1 cellular context compared by ENCODE assay signal in the genomic region with DNA sequence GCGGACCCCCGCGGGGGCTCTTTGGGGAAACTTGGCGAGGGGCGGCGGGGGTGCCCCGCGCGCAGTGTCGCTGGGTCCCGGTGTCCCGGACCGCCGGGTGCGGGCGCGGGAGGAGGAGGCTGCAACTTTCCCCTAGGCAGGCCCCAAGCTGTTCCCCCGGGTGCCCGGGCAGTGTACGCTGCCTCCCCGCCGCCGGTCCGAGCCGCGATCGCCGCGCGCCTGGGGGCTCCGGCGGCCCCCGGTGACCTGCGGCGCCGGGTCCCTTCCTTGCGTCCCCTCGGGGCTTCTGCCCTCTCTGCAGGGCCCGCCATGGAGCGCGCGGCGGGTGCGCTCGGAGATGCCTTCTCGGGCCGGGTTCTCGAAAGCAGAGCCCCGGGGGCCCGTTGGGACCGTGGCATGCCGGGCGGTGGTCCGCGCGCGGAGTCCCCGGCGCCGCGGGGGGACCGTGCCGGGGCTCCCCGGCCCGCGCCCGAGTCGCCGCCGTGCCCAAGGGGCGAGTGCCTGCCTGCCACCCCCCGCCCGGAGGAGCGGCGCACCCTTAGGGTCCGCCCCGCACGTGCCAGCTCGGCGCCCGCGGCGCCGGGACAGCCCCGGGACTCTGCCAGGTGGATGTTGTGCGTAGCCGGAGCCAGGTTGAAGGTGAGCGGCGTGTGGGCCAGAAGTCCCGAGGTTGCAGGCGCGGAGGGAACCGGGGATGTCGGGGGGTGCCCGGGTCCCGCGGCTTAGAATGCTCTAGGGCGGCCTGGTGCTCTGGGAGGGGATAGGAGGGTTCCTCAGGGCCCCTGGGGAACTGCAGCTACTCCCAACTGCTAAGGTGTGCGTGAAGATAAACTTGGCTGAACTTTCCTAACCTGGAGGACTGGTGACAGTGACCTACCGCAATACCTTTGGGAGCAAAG.
A peak's percentile ranks its signal among the peaks of the same experiment; 100 is the strongest.
TF ChIP-seq lines count a peak whose summit lies in the region.

A gene with protein sequence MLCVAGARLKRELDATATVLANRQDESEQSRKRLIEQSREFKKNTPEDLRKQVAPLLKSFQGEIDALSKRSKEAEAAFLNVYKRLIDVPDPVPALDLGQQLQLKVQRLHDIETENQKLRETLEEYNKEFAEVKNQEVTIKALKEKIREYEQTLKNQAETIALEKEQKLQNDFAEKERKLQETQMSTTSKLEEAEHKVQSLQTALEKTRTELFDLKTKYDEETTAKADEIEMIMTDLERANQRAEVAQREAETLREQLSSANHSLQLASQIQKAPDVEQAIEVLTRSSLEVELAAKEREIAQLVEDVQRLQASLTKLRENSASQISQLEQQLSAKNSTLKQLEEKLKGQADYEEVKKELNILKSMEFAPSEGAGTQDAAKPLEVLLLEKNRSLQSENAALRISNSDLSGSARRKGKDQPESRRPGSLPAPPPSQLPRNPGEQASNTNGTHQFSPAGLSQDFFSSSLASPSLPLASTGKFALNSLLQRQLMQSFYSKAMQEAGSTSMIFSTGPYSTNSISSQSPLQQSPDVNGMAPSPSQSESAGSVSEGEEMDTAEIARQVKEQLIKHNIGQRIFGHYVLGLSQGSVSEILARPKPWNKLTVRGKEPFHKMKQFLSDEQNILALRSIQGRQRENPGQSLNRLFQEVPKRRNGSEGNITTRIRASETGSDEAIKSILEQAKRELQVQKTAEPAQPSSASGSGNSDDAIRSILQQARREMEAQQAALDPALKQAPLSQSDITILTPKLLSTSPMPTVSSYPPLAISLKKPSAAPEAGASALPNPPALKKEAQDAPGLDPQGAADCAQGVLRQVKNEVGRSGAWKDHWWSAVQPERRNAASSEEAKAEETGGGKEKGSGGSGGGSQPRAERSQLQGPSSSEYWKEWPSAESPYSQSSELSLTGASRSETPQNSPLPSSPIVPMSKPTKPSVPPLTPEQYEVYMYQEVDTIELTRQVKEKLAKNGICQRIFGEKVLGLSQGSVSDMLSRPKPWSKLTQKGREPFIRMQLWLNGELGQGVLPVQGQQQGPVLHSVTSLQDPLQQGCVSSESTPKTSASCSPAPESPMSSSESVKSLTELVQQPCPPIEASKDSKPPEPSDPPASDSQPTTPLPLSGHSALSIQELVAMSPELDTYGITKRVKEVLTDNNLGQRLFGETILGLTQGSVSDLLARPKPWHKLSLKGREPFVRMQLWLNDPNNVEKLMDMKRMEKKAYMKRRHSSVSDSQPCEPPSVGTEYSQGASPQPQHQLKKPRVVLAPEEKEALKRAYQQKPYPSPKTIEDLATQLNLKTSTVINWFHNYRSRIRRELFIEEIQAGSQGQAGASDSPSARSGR (N-terminal part only) (plus strand): TSS at position 596 of the 899 bp plus-strand sequence. CDS start 14 bp downstream, at position 610.

TF ChIP-seq in K562, 482 proteins besides CTCF, POLR2A, EP300 and RAD21 (continues in another document):
- TF ChIP-seq DNMT1 (IDR thresholded peaks at IDR 0.05): no peak
- no peak for TF ChIP-seq GTF2E2 (tag; IDR thresholded peaks at IDR 0.05)
- TF ChIP-seq ZSCAN29 (IDR thresholded peaks at IDR 0.05): no peak
- TF ChIP-seq RHOXF2B (CRISPR knock-in tag; conservative IDR thresholded peaks at IDR 0.05): no peak
- TF ChIP-seq, protein P1, sequence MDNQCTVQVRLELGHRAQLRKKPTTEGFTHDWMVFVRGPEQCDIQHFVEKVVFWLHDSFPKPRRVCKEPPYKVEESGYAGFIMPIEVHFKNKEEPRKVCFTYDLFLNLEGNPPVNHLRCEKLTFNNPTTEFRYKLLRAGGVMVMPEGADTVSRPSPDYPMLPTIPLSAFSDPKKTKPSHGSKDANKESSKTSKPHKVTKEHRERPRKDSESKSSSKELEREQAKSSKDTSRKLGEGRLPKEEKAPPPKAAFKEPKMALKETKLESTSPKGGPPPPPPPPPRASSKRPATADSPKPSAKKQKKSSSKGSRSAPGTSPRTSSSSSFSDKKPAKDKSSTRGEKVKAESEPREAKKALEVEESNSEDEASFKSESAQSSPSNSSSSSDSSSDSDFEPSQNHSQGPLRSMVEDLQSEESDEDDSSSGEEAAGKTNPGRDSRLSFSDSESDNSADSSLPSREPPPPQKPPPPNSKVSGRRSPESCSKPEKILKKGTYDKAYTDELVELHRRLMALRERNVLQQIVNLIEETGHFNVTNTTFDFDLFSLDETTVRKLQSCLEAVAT (IDR thresholded peaks at IDR 0.05): peak in 1 of 2 experiments; percentile 71; a peak in 2 of 4 replicates
- 0 out of 2 replicates have a peak, but pooled peaks have one; percentile 37 for TF ChIP-seq TEAD4 (IDR thresholded peaks at IDR 0.05; ENCODE audit: low read length)
- TF ChIP-seq TEAD4 (CRISPR knock-in tag; IDR thresholded peaks at IDR 0.05; ENCODE audit: borderline replicate concordance): no peak
- no peak for TF ChIP-seq SUPT5H (IDR thresholded peaks at IDR 0.05)
- no peak for TF ChIP-seq MCM7 (IDR thresholded peaks at IDR 0.05)
- no peak for TF ChIP-seq FOS (IDR thresholded peaks at IDR 0.05; ENCODE audit: extremely low read depth, insufficient read length)
- no peak for TF ChIP-seq ERF (CRISPR knock-in tag; IDR thresholded peaks at IDR 0.05)
- TF ChIP-seq ZBTB8A (IDR thresholded peaks at IDR 0.05; ENCODE audit: partially characterized antibody): no peak
- TF ChIP-seq HMGN3 (IDR thresholded peaks at IDR 0.05; ENCODE audit: borderline replicate concordance, extremely low read depth, insufficient read length, low read depth, low read length): peak; percentile 67
- no peak for TF ChIP-seq POU5F1 (IDR thresholded peaks at IDR 0.05; ENCODE audit: borderline replicate concordance, low read depth, low read length, partially characterized antibody)
- TF ChIP-seq TCF7L2 (IDR thresholded peaks at IDR 0.05; ENCODE audit: low read depth, low read length): no peak
- TF ChIP-seq, protein P2, sequence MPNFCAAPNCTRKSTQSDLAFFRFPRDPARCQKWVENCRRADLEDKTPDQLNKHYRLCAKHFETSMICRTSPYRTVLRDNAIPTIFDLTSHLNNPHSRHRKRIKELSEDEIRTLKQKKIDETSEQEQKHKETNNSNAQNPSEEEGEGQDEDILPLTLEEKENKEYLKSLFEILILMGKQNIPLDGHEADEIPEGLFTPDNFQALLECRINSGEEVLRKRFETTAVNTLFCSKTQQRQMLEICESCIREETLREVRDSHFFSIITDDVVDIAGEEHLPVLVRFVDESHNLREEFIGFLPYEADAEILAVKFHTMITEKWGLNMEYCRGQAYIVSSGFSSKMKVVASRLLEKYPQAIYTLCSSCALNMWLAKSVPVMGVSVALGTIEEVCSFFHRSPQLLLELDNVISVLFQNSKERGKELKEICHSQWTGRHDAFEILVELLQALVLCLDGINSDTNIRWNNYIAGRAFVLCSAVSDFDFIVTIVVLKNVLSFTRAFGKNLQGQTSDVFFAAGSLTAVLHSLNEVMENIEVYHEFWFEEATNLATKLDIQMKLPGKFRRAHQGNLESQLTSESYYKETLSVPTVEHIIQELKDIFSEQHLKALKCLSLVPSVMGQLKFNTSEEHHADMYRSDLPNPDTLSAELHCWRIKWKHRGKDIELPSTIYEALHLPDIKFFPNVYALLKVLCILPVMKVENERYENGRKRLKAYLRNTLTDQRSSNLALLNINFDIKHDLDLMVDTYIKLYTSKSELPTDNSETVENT (CRISPR knock-in tag; IDR thresholded peaks at IDR 0.05): no peak; the same call in 1 of the 2 replicates
- TF ChIP-seq, protein P3, sequence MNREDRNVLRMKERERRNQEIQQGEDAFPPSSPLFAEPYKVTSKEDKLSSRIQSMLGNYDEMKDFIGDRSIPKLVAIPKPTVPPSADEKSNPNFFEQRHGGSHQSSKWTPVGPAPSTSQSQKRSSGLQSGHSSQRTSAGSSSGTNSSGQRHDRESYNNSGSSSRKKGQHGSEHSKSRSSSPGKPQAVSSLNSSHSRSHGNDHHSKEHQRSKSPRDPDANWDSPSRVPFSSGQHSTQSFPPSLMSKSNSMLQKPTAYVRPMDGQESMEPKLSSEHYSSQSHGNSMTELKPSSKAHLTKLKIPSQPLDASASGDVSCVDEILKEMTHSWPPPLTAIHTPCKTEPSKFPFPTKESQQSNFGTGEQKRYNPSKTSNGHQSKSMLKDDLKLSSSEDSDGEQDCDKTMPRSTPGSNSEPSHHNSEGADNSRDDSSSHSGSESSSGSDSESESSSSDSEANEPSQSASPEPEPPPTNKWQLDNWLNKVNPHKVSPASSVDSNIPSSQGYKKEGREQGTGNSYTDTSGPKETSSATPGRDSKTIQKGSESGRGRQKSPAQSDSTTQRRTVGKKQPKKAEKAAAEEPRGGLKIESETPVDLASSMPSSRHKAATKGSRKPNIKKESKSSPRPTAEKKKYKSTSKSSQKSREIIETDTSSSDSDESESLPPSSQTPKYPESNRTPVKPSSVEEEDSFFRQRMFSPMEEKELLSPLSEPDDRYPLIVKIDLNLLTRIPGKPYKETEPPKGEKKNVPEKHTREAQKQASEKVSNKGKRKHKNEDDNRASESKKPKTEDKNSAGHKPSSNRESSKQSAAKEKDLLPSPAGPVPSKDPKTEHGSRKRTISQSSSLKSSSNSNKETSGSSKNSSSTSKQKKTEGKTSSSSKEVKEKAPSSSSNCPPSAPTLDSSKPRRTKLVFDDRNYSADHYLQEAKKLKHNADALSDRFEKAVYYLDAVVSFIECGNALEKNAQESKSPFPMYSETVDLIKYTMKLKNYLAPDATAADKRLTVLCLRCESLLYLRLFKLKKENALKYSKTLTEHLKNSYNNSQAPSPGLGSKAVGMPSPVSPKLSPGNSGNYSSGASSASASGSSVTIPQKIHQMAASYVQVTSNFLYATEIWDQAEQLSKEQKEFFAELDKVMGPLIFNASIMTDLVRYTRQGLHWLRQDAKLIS (CRISPR knock-in tag; IDR thresholded peaks at IDR 0.05): no peak
- TF ChIP-seq NR4A1 (CRISPR knock-in tag; IDR thresholded peaks at IDR 0.05): no peak
- no peak for TF ChIP-seq NR4A1 (tag; IDR thresholded peaks at IDR 0.05)
- TF ChIP-seq, protein P4, sequence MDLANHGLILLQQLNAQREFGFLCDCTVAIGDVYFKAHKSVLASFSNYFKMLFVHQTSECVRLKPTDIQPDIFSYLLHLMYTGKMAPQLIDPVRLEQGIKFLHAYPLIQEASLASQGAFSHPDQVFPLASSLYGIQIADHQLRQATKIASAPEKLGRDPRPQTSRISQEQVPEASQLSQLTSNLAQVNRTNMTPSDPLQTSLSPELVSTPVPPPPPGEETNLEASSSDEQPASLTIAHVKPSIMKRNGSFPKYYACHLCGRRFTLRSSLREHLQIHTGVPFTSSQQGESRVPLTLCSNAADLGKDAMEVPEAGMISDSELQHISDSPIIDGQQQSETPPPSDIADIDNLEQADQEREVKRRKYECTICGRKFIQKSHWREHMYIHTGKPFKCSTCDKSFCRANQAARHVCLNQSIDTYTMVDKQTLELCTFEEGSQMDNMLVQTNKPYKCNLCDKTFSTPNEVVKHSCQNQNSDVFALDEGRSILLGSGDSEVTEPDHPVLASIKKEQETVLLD (IDR thresholded peaks at IDR 0.05): 0 out of 2 replicates have a peak, but pooled peaks have one; percentile 22
- TF ChIP-seq POLR3A (IDR thresholded peaks at IDR 0.05; ENCODE audit: borderline replicate concordance, extremely low read depth, insufficient read depth, insufficient read length): no peak
- TF ChIP-seq, protein P5, sequence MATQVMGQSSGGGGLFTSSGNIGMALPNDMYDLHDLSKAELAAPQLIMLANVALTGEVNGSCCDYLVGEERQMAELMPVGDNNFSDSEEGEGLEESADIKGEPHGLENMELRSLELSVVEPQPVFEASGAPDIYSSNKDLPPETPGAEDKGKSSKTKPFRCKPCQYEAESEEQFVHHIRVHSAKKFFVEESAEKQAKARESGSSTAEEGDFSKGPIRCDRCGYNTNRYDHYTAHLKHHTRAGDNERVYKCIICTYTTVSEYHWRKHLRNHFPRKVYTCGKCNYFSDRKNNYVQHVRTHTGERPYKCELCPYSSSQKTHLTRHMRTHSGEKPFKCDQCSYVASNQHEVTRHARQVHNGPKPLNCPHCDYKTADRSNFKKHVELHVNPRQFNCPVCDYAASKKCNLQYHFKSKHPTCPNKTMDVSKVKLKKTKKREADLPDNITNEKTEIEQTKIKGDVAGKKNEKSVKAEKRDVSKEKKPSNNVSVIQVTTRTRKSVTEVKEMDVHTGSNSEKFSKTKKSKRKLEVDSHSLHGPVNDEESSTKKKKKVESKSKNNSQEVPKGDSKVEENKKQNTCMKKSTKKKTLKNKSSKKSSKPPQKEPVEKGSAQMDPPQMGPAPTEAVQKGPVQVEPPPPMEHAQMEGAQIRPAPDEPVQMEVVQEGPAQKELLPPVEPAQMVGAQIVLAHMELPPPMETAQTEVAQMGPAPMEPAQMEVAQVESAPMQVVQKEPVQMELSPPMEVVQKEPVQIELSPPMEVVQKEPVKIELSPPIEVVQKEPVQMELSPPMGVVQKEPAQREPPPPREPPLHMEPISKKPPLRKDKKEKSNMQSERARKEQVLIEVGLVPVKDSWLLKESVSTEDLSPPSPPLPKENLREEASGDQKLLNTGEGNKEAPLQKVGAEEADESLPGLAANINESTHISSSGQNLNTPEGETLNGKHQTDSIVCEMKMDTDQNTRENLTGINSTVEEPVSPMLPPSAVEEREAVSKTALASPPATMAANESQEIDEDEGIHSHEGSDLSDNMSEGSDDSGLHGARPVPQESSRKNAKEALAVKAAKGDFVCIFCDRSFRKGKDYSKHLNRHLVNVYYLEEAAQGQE (CRISPR knock-in tag; IDR thresholded peaks at IDR 0.05; ENCODE audit: low read depth): 0 out of 2 replicates have a peak, but pooled peaks have one; percentile 30
- TF ChIP-seq, protein P6, sequence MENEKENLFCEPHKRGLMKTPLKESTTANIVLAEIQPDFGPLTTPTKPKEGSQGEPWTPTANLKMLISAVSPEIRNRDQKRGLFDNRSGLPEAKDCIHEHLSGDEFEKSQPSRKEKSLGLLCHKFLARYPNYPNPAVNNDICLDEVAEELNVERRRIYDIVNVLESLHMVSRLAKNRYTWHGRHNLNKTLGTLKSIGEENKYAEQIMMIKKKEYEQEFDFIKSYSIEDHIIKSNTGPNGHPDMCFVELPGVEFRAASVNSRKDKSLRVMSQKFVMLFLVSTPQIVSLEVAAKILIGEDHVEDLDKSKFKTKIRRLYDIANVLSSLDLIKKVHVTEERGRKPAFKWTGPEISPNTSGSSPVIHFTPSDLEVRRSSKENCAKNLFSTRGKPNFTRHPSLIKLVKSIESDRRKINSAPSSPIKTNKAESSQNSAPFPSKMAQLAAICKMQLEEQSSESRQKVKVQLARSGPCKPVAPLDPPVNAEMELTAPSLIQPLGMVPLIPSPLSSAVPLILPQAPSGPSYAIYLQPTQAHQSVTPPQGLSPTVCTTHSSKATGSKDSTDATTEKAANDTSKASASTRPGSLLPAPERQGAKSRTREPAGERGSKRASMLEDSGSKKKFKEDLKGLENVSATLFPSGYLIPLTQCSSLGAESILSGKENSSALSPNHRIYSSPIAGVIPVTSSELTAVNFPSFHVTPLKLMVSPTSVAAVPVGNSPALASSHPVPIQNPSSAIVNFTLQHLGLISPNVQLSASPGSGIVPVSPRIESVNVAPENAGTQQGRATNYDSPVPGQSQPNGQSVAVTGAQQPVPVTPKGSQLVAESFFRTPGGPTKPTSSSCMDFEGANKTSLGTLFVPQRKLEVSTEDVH (IDR thresholded peaks at IDR 0.05; ENCODE audit: low read depth, partially characterized antibody): no peak
- TF ChIP-seq ZNF140 (CRISPR knock-in tag; IDR thresholded peaks at IDR 0.05): no peak
- peak; percentile 34 for TF ChIP-seq CXXC5 (CRISPR knock-in tag; IDR thresholded peaks at IDR 0.05)
- no peak for TF ChIP-seq NR2C2 (CRISPR knock-in tag; IDR thresholded peaks at IDR 0.05)
- TF ChIP-seq NR2C2 (tag; IDR thresholded peaks at IDR 0.05): no peak; the same call in 1 of the 2 replicates
- TF ChIP-seq BCL6 (CRISPR knock-in tag; IDR thresholded peaks at IDR 0.05): no peak
- no peak for TF ChIP-seq XRCC4 (IDR thresholded peaks at IDR 0.05; ENCODE audit: extremely low read depth, insufficient read depth, insufficient read length)
- TF ChIP-seq ZBTB7A (IDR thresholded peaks at IDR 0.05; ENCODE audit: borderline replicate concordance, control insufficient read depth, low read depth, low read length): peak; percentile 82
- TF ChIP-seq SAFB2 (IDR thresholded peaks at IDR 0.05; ENCODE audit: borderline replicate concordance, low read depth, low read length, severe bottlenecking): no peak
- TF ChIP-seq ZEB2 (IDR thresholded peaks at IDR 0.05): peak; percentile 90
- no peak for TF ChIP-seq ATF1 (CRISPR knock-in tag; IDR thresholded peaks at IDR 0.05)
- TF ChIP-seq ATF1 (tag; IDR thresholded peaks at IDR 0.05): no peak
- no peak for TF ChIP-seq ZNF12 (CRISPR knock-in tag; IDR thresholded peaks at IDR 0.05)
